8 cellular contexts compared by ENCODE assay signal in genomic region chr3:195269375-195270078, GRCh38. TPM values are rescaled to one million over a fixed set of nuclear protein-coding genes. Genes with fewer than 3 reads are reported as not detected.
DNase-seq lines count a peak whose midpoint lies in the region; ATAC-seq, FAIRE-seq and TF ChIP-seq lines count a peak whose summit lies in the region.

No MANE protein-coding gene starts in this region.

- TF ChIP-seq CTCF in K562 (IDR thresholded peaks at IDR 0.05 in 2 of 3, conservative IDR thresholded peaks at IDR 0.05 in 1 of 3; ENCODE audit: insufficient read depth in 2 of 3, low read depth in 1 of 3, low read length in 3 of 3) (no peak), GM10266 (IDR thresholded peaks at IDR 0.05; ENCODE audit: control insufficient read depth, insufficient read depth, low read depth, missing control alignments) (no peak), body of pancreas (IDR thresholded peaks at IDR 0.05) (no peak)

- peak; percentile 83 for FAIRE-seq in K562 (lab: Jason Lieb, UNC)

- no peaks in the 10 kb centered on the region for H3K9me1 ChIP-seq in K562 (ENCODE audit: control insufficient read depth, insufficient read depth, low read length)

- H4K20me1 ChIP-seq in BLaER1 (peaks cover 36% of the 10 kb centered on the region), K562 (replicated peaks; ENCODE audit: control insufficient read depth, insufficient read depth, low read length) (peaks cover 5% of the 10 kb centered on the region; the same call in 1 of the 2 replicates)

- BruUV-seq in K562 (replicated peaks; lab: Mats Ljungman, UMichigan), result TSS peak; percentile 40

- H3K9me3 ChIP-seq in BLaER1 (no peaks in the 10 kb centered on the region), K562 (replicated peaks; ENCODE audit: control insufficient read depth, insufficient read depth, low read depth, low read length) (no peaks in the 10 kb centered on the region), muscle layer of colon (ENCODE audit: low read length) (no peaks in the 10 kb centered on the region), body of pancreas (no peaks in the 10 kb centered on the region)

- no peak; the same call in 1 of the 2 replicates for TF ChIP-seq EP300 in K562 (IDR thresholded peaks at IDR 0.05; ENCODE audit: low read length)

- H3K36me3 ChIP-seq in BLaER1, result peaks cover 15% of the 10 kb centered on the region; the same call in 1 of the 2 replicates
- H3K36me3 ChIP-seq in K562 (ENCODE audit: control insufficient read depth, insufficient read depth, low read length), result peaks cover 28% of the 10 kb centered on the region; the same call in 2 of the 3 replicates
- peaks cover 6% of the 10 kb centered on the region for H3K36me3 ChIP-seq in muscle layer of colon (ENCODE audit: insufficient read depth, low read length)
- H3K36me3 ChIP-seq in body of pancreas (replicated peaks in 1 of 2; ENCODE audit: insufficient read depth in 1 of 2, low read depth in 2 of 2), result no peaks in the 10 kb centered on the region

- POLR2A ChIA-PET in K562 (lab: Yijun Ruan, JAX), result interaction anchor here (0.6 to 1.6 kb wide), 3 partner anchors 8 to 332 kb away, joined by 3 to 6 read pairs (median 4); no protein-coding TSS in a partner anchor

- peaks cover 42% of the 10 kb centered on the region for H3K79me2 ChIP-seq in K562 (ENCODE audit: control insufficient read depth, insufficient read depth, low read length)

- ATAC-seq in K562 (no peak), body of pancreas (no peak), GM19452 (IDR thresholded peaks at IDR 0.05; ENCODE audit: unreplicated experiment) (no peak)

- in situ Hi-C loops in K562 (cut with MboI), result loop anchor here (5.0 kb wide), 2 partner anchors 253 to 587 kb away; no protein-coding TSS in a partner anchor

- no peak for TF ChIP-seq RAD21 in K562 (CRISPR knock-in tag; conservative IDR thresholded peaks at IDR 0.05 in 1 of 2, IDR thresholded peaks at IDR 0.05 in 1 of 2)

- intact Hi-C loops in K562 (cut with micrococcal nuclease), result loop anchor here (2.0 to 10.0 kb wide), 5 partner anchors 173 to 935 kb away; partner anchors contain the start of genes ACAP2 and PPP1R2
- intact Hi-C loops in body of pancreas (cut with DNase I), result loop anchor here (5.0 kb wide), 1 partner anchor 253 kb away; no protein-coding TSS in a partner anchor

- CTCF ChIA-PET in K562 (lab: Yijun Ruan, JAX; ENCODE audit: low intra/inter-chr PET ratio), result interaction anchor here (0.6 to 2.8 kb wide), 3 partner anchors 37 to 1217 kb away, joined by 3 to 112 read pairs (median 3); no protein-coding TSS in a partner anchor

- H2AFZ ChIP-seq in K562 (ENCODE audit: low read depth, low read length), result peak overlapping the region; percentile 88; the same call in 1 of the 2 replicates

- H3K27ac ChIP-seq in BLaER1 (no peak overlapping the region), K562 (ENCODE audit: extremely low read depth, low read depth, low read length) (peak overlapping the region; percentile 7; the same call in 1 of the 3 replicates), muscle layer of colon (ENCODE audit: low read depth, low read length) (peak overlapping the region; percentile 80), body of pancreas (no peak overlapping the region)

- 28% methylated on average over 5 of the region's 5 CpGs for WGBS in K562 (ENCODE audit: insufficient coverage, low coverage, missing lambda C conversion rate)
- WGBS in body of pancreas, 2 donors, result 70 to 71% methylated on average over 5 of the region's 5 CpGs

- H3K4me2 ChIP-seq in BLaER1 (peak overlapping the region; percentile 95), K562 (ENCODE audit: insufficient read depth, low read length) (peak overlapping the region; percentile 76)

- H3K9ac ChIP-seq in BLaER1 (peak overlapping the region; percentile 87), K562 (ENCODE audit: insufficient read depth in 1 of 2, low read depth in 2 of 2, low read length in 2 of 2) (peak overlapping the region; percentile 70 to 96; a peak in 2 of 4 replicates), muscle layer of colon (ENCODE audit: low read length) (peak overlapping the region; percentile 32)

- H3K4me3 ChIP-seq in BLaER1, result peak overlapping the region; percentile 83
- peak overlapping the region; percentile 57 for H3K4me3 ChIP-seq in K562
- peak overlapping the region in 1 of 2 donors; percentile 88 for H3K4me3 ChIP-seq in muscle layer of colon (ENCODE audit: low read depth in 1 of 2, low read length in 2 of 2)
- no peak overlapping the region for H3K4me3 ChIP-seq in body of pancreas

- H3K4me1 ChIP-seq in BLaER1 (peaks cover 25% of the 10 kb centered on the region), K562 (replicated peaks in 1 of 2; ENCODE audit: control insufficient read depth in 2 of 2, insufficient read depth in 2 of 2, low read length in 2 of 2) (peaks cover 22 to 23% of the 10 kb centered on the region in 2 experiments), muscle layer of colon (ENCODE audit: insufficient read depth, low read length) (peaks cover 21% of the 10 kb centered on the region), body of pancreas (peaks cover 20% of the 10 kb centered on the region)

- peak; percentile 15 to 25 for DNase-seq in Kasumi-1 (lab: John Stamatoyannopoulos, UW)
- peak in 2 of 4 experiments; percentile 41 to 73 for DNase-seq in K562 (ENCODE audit: extremely low read depth in 1 of 4, low spot score in 3 of 4)
- no peak for DNase-seq in GM10266 (ENCODE audit: extremely low spot score)
- DNase-seq in body of pancreas, result no peak
- DNase-seq in ecto neural progenitor cell (ENCODE audit: low spot score), result no peak

- H3K27me3 ChIP-seq in BLaER1 (no peaks in the 10 kb centered on the region), K562 (ENCODE audit: control insufficient read depth in 2 of 2, insufficient read depth in 2 of 2, low read length in 2 of 2) (no peaks in the 10 kb centered on the region), muscle layer of colon (ENCODE audit: control insufficient read depth in 1 of 2, insufficient read depth in 2 of 2, low read length in 2 of 2) (no peaks in the 10 kb centered on the region), body of pancreas (no peaks in the 10 kb centered on the region)

- TF ChIP-seq POLR2A in K562 (conservative IDR thresholded peaks at IDR 0.05) (no peak), body of pancreas (IDR thresholded peaks at IDR 0.05) (no peak)

TF ChIP-seq in K562, 482 proteins besides CTCF, POLR2A, EP300 and RAD21 (continues in another document):
- TF ChIP-seq TFAP4 (CRISPR knock-in tag; IDR thresholded peaks at IDR 0.05; ENCODE audit: borderline replicate concordance) (peak; percentile 85), ZZZ3 (IDR thresholded peaks at IDR 0.05) (no peak), NR2C2 (CRISPR knock-in tag; IDR thresholded peaks at IDR 0.05) (peak; percentile 64; the same call in 1 of the 2 replicates), NR2C2 (tag; IDR thresholded peaks at IDR 0.05) (peak; percentile 84), POU5F1 (IDR thresholded peaks at IDR 0.05; ENCODE audit: borderline replicate concordance, low read depth, low read length, partially characterized antibody) (no peak), ESRRA (IDR thresholded peaks at IDR 0.05; ENCODE audit: borderline replicate concordance, low read depth) (peak; percentile 61), SNRNP70 (optimal IDR thresholded peaks at IDR 0.05; ENCODE audit: low read depth, low read length) (no peak), NRF1 (conservative IDR thresholded peaks at IDR 0.05 in 1 of 2, IDR thresholded peaks at IDR 0.05 in 1 of 2) (peak in 1 of 2 experiments; percentile 32; a peak in 1 of 4 replicates), GATA2 (CRISPR knock-in tag; IDR thresholded peaks at IDR 0.05) (peak; percentile 86), SIN3A (IDR thresholded peaks at IDR 0.05; ENCODE audit: borderline replicate concordance in 2 of 2, control insufficient read depth in 1 of 2, low read depth in 2 of 2, low read length in 2 of 2) (peak in 1 of 2 experiments; percentile 20; a peak in 1 of 4 replicates), SMAD4 (CRISPR knock-in tag; conservative IDR thresholded peaks at IDR 0.05) (peak; percentile 59; the same call in 1 of the 2 replicates), RCOR1 (IDR thresholded peaks at IDR 0.05; ENCODE audit: borderline replicate concordance in 1 of 2, low read depth in 2 of 2, low read length in 2 of 2) (peak in 1 of 2 experiments; percentile 75; a peak in 2 of 4 replicates)

RNA-seq across cellular contexts. Expression of gene XXYLT1, which starts 1.4 kb away (rescaled TPM):
- total RNA-seq in K562 (2011; cell fraction: chromatin; rRNA removed; ENCODE audit: low replicate concordance), result 19.3 and 36.1 TPM in 2 replicates
- total RNA-seq in K562 (2011; cell fraction: nucleolus; rRNA removed), result 35.1 and 39.5 TPM in 2 replicates
- 26.9 and 30.3 TPM in 2 replicates for total RNA-seq in K562 (2011; cell fraction: nucleoplasm; rRNA removed)
- total RNA-seq in K562 (2014; rRNA removed) (18.9 and 21.3 TPM in 2 replicates), K562 (2014; rRNA removed; fragmentation: Illumina TruSeq; extraction: Trizol) (9.4 and 10.7 TPM in 2 replicates), K562 (2015; rRNA removed; fragmentation: Illumina TruSeq; extraction: Trizol) (13.8 and 15.0 TPM in 2 replicates), K562 (2021) (18.0 and 18.4 TPM in 2 replicates), body of pancreas (1 to 10 TPM; 1.3 to 4.2 TPM)
- polyA plus RNA-seq in K562 (2011; rRNA removed) (14.2 and 14.9 TPM in 2 replicates), K562 (2014; fragmentation: Illumina TruSeq; extraction: Trizol) (14.3 and 15.6 TPM in 2 replicates), K562 (2014; fragmentation: Nextera tagmentation; extraction: Ambion mirVana) (1 to 10 TPM; 1.9 to 2.9 TPM), K562 (2014; rRNA removed) (14.2 and 15.6 TPM in 2 replicates)
- 16.6 and 23.1 TPM in 2 replicates for polyA plus RNA-seq in K562 (2011; cell fraction: cytosol; rRNA removed)
- 8.6 and 13.0 TPM in 2 replicates for polyA plus RNA-seq in K562 (2011; cell fraction: nucleus; rRNA removed)
- 15.3 and 24.2 TPM in 2 replicates for polyA plus RNA-seq in K562 (2012)
- polyA minus RNA-seq in K562 (2011; rRNA and poly(A)+ RNA removed), result 9.1 and 12.3 TPM in 2 replicates
- polyA minus RNA-seq in K562 (2011; cell fraction: cytosol; rRNA and poly(A)+ RNA removed), result 18.4 and 20.8 TPM in 2 replicates
- polyA minus RNA-seq in K562 (2011; cell fraction: nucleus; rRNA and poly(A)+ RNA removed), result 11.9 and 16.0 TPM in 2 replicates

Comparison
In these comparisons a context has a peak if more than half of its experiments do, and no peak if none do; other contexts are left out.
1. H3K27ac ChIP-seq: peak in K562 (single experiment) and muscle layer of colon (single experiment); none in BLaER1 (single experiment) and body of pancreas (0 of 4).
2. H3K4me3 ChIP-seq: peak in BLaER1 (single experiment) and K562 (single experiment); none in body of pancreas (0 of 2).
3. H3K9ac ChIP-seq: peak in every context shown above with its lines; median percentile 87 in BLaER1; 83 in K562; 32 in muscle layer of colon.
4. DNase-seq: peak in Kasumi-1 (2 of 2); none in GM10266 (single experiment), body of pancreas (0 of 4) and ecto neural progenitor cell (single experiment).